1 cellular context compared by ENCODE assay signal in genomic region chr1:197146108-197147095, GRCh38.
TF ChIP-seq lines count a peak whose summit lies in the region.

A gene with protein sequence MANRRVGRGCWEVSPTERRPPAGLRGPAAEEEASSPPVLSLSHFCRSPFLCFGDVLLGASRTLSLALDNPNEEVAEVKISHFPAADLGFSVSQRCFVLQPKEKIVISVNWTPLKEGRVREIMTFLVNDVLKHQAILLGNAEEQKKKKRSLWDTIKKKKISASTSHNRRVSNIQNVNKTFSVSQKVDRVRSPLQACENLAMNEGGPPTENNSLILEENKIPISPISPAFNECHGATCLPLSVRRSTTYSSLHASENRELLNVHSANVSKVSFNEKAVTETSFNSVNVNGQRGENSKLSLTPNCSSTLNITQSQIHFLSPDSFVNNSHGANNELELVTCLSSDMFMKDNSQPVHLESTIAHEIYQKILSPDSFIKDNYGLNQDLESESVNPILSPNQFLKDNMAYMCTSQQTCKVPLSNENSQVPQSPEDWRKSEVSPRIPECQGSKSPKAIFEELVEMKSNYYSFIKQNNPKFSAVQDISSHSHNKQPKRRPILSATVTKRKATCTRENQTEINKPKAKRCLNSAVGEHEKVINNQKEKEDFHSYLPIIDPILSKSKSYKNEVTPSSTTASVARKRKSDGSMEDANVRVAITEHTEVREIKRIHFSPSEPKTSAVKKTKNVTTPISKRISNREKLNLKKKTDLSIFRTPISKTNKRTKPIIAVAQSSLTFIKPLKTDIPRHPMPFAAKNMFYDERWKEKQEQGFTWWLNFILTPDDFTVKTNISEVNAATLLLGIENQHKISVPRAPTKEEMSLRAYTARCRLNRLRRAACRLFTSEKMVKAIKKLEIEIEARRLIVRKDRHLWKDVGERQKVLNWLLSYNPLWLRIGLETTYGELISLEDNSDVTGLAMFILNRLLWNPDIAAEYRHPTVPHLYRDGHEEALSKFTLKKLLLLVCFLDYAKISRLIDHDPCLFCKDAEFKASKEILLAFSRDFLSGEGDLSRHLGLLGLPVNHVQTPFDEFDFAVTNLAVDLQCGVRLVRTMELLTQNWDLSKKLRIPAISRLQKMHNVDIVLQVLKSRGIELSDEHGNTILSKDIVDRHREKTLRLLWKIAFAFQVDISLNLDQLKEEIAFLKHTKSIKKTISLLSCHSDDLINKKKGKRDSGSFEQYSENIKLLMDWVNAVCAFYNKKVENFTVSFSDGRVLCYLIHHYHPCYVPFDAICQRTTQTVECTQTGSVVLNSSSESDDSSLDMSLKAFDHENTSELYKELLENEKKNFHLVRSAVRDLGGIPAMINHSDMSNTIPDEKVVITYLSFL (N-terminal part only) (minus strand): TSS chr1:197146669. CDS start chr1:197146437, 232 bp downstream.

TF ChIP-seq in HepG2, 621 proteins besides CTCF, POLR2A, EP300 and RAD21 (continued from another document and continues in another):
- no peak for TF ChIP-seq ZNF512B (CRISPR knock-in tag; IDR thresholded peaks at IDR 0.05; ENCODE audit: borderline replicate concordance)
- TF ChIP-seq ZNF382 (CRISPR knock-in tag; IDR thresholded peaks at IDR 0.05; ENCODE audit: borderline replicate concordance), result no peak
- 0 out of 2 replicates have a peak, but pooled peaks have one; percentile 62 for TF ChIP-seq ZSCAN21 (CRISPR knock-in tag; IDR thresholded peaks at IDR 0.05; ENCODE audit: borderline replicate concordance)
- TF ChIP-seq NR1H2 (CRISPR knock-in tag; IDR thresholded peaks at IDR 0.05; ENCODE audit: borderline replicate concordance, low read depth), result no peak
- TF ChIP-seq PAF1 (CRISPR knock-in tag; IDR thresholded peaks at IDR 0.05), result no peak
- no peak for TF ChIP-seq ARNTL (CRISPR knock-in tag; IDR thresholded peaks at IDR 0.05)
- TF ChIP-seq SCMH1 (CRISPR knock-in tag; IDR thresholded peaks at IDR 0.05; ENCODE audit: borderline replicate concordance), result no peak
- TF ChIP-seq ZNF607 (CRISPR knock-in tag; IDR thresholded peaks at IDR 0.05; ENCODE audit: borderline replicate concordance), result no peak
- TF ChIP-seq, protein P1, sequence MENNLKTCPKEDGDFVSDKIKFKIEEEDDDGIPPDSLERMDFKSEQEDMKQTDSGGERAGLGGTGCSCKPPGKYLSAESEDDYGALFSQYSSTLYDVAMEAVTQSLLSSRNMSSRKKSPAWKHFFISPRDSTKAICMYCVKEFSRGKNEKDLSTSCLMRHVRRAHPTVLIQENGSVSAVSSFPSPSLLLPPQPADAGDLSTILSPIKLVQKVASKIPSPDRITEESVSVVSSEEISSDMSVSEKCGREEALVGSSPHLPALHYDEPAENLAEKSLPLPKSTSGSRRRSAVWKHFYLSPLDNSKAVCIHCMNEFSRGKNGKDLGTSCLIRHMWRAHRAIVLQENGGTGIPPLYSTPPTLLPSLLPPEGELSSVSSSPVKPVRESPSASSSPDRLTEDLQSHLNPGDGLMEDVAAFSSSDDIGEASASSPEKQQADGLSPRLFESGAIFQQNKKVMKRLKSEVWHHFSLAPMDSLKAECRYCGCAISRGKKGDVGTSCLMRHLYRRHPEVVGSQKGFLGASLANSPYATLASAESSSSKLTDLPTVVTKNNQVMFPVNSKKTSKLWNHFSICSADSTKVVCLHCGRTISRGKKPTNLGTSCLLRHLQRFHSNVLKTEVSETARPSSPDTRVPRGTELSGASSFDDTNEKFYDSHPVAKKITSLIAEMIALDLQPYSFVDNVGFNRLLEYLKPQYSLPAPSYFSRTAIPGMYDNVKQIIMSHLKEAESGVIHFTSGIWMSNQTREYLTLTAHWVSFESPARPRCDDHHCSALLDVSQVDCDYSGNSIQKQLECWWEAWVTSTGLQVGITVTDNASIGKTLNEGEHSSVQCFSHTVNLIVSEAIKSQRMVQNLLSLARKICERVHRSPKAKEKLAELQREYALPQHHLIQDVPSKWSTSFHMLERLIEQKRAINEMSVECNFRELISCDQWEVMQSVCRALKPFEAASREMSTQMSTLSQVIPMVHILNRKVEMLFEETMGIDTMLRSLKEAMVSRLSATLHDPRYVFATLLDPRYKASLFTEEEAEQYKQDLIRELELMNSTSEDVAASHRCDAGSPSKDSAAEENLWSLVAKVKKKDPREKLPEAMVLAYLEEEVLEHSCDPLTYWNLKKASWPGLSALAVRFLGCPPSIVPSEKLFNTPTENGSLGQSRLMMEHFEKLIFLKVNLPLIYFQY (CRISPR knock-in tag; IDR thresholded peaks at IDR 0.05; ENCODE audit: borderline replicate concordance), result no peak
- TF ChIP-seq SIX4 (CRISPR knock-in tag; IDR thresholded peaks at IDR 0.05), result no peak
- no peak for TF ChIP-seq SSRP1 (CRISPR knock-in tag; IDR thresholded peaks at IDR 0.05)
- TF ChIP-seq, protein P2, sequence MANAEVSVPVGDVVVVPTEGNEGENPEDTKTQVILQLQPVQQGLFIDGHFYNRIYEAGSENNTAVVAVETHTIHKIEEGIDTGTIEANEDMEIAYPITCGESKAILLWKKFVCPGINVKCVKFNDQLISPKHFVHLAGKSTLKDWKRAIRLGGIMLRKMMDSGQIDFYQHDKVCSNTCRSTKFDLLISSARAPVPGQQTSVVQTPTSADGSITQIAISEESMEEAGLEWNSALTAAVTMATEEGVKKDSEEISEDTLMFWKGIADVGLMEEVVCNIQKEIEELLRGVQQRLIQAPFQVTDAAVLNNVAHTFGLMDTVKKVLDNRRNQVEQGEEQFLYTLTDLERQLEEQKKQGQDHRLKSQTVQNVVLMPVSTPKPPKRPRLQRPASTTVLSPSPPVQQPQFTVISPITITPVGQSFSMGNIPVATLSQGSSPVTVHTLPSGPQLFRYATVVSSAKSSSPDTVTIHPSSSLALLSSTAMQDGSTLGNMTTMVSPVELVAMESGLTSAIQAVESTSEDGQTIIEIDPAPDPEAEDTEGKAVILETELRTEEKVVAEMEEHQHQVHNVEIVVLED (CRISPR knock-in tag; IDR thresholded peaks at IDR 0.05; ENCODE audit: borderline replicate concordance), result no peak
- no peak for TF ChIP-seq HNRNPH1 (optimal IDR thresholded peaks at IDR 0.05; ENCODE audit: low read depth, low read length)
- TF ChIP-seq ZNF550 (CRISPR knock-in tag; IDR thresholded peaks at IDR 0.05; ENCODE audit: borderline replicate concordance), result no peak
- TF ChIP-seq CCAR2 (optimal IDR thresholded peaks at IDR 0.05; ENCODE audit: low read depth, low read length), result no peak
- TF ChIP-seq ZNF430 (CRISPR knock-in tag; IDR thresholded peaks at IDR 0.05), result no peak
- peak; percentile 76 for TF ChIP-seq CSRNP1 (CRISPR knock-in tag; IDR thresholded peaks at IDR 0.05)
- TF ChIP-seq GPN1 (CRISPR knock-in tag; IDR thresholded peaks at IDR 0.05; ENCODE audit: borderline replicate concordance), result no peak
- no peak for TF ChIP-seq TEAD2 (CRISPR knock-in tag; IDR thresholded peaks at IDR 0.05)
- no peak for TF ChIP-seq SP5 (CRISPR knock-in tag; IDR thresholded peaks at IDR 0.05; ENCODE audit: borderline replicate concordance, low read depth)
- peak; percentile 98 for TF ChIP-seq CCDC6 (CRISPR knock-in tag; IDR thresholded peaks at IDR 0.05)
- no peak for TF ChIP-seq ZFP41 (CRISPR knock-in tag; IDR thresholded peaks at IDR 0.05; ENCODE audit: borderline replicate concordance)
- TF ChIP-seq GTF3A (CRISPR knock-in tag; conservative IDR thresholded peaks at IDR 0.05), result no peak
- TF ChIP-seq ZBTB38 (CRISPR knock-in tag; IDR thresholded peaks at IDR 0.05), result no peak
- TF ChIP-seq ZNF263 (CRISPR knock-in tag; IDR thresholded peaks at IDR 0.05), result no peak
- TF ChIP-seq, protein P3, sequence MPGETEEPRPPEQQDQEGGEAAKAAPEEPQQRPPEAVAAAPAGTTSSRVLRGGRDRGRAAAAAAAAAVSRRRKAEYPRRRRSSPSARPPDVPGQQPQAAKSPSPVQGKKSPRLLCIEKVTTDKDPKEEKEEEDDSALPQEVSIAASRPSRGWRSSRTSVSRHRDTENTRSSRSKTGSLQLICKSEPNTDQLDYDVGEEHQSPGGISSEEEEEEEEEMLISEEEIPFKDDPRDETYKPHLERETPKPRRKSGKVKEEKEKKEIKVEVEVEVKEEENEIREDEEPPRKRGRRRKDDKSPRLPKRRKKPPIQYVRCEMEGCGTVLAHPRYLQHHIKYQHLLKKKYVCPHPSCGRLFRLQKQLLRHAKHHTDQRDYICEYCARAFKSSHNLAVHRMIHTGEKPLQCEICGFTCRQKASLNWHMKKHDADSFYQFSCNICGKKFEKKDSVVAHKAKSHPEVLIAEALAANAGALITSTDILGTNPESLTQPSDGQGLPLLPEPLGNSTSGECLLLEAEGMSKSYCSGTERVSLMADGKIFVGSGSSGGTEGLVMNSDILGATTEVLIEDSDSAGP (CRISPR knock-in tag; IDR thresholded peaks at IDR 0.05; ENCODE audit: borderline replicate concordance), result no peak; the same call in 1 of the 2 replicates
- TF ChIP-seq AGO1 (IDR thresholded peaks at IDR 0.05; ENCODE audit: low read depth, low read length, poor library complexity, severe bottlenecking), result no peak
- TF ChIP-seq ZNF557 (CRISPR knock-in tag; IDR thresholded peaks at IDR 0.05), result no peak
- TF ChIP-seq RCOR2 (CRISPR knock-in tag; IDR thresholded peaks at IDR 0.05), result no peak
- no peak for TF ChIP-seq ZMYM2 (CRISPR knock-in tag; IDR thresholded peaks at IDR 0.05)
- 0 out of 2 replicates have a peak, but pooled peaks have one; percentile 8 for TF ChIP-seq NCOA2 (CRISPR knock-in tag; IDR thresholded peaks at IDR 0.05)
- no peak for TF ChIP-seq ZNF30 (CRISPR knock-in tag; IDR thresholded peaks at IDR 0.05)
- no peak for TF ChIP-seq SUZ12 (IDR thresholded peaks at IDR 0.05; ENCODE audit: low read depth, low read length)
- no peak for TF ChIP-seq TEF (CRISPR knock-in tag; IDR thresholded peaks at IDR 0.05)
- peak; percentile 73 for TF ChIP-seq ZC3H13 (CRISPR knock-in tag; IDR thresholded peaks at IDR 0.05)
- no peak for TF ChIP-seq FOXJ3 (CRISPR knock-in tag; IDR thresholded peaks at IDR 0.05; ENCODE audit: borderline replicate concordance)
- TF ChIP-seq POGZ (CRISPR knock-in tag; IDR thresholded peaks at IDR 0.05), result peak; percentile 81
- TF ChIP-seq ZMAT3 (CRISPR knock-in tag; conservative IDR thresholded peaks at IDR 0.05), result no peak
- no peak for TF ChIP-seq RAD51 (IDR thresholded peaks at IDR 0.05; ENCODE audit: borderline replicate concordance)
- TF ChIP-seq ZFP62 (CRISPR knock-in tag; IDR thresholded peaks at IDR 0.05), result no peak
- TF ChIP-seq ZNF878 (CRISPR knock-in tag; IDR thresholded peaks at IDR 0.05), result peak; percentile 100
- TF ChIP-seq ONECUT2 (CRISPR knock-in tag; IDR thresholded peaks at IDR 0.05), result no peak
- TF ChIP-seq NFE2 (CRISPR knock-in tag; IDR thresholded peaks at IDR 0.05), result no peak
- TF ChIP-seq ZSCAN22 (CRISPR knock-in tag; IDR thresholded peaks at IDR 0.05), result no peak
- no peak for TF ChIP-seq HIVEP1 (CRISPR knock-in tag; IDR thresholded peaks at IDR 0.05)
- no peak for TF ChIP-seq NR2C2 (CRISPR knock-in tag; IDR thresholded peaks at IDR 0.05; ENCODE audit: borderline replicate concordance)
- TF ChIP-seq ZNF780A (CRISPR knock-in tag; IDR thresholded peaks at IDR 0.05), result peak; percentile 73; the same call in 1 of the 2 replicates
- 0 out of 2 replicates have a peak, but pooled peaks have one; percentile 4 for TF ChIP-seq REXO4 (CRISPR knock-in tag; IDR thresholded peaks at IDR 0.05; ENCODE audit: borderline replicate concordance)
- TF ChIP-seq ZNF205 (CRISPR knock-in tag; IDR thresholded peaks at IDR 0.05), result no peak
- TF ChIP-seq BHLHE40 (IDR thresholded peaks at IDR 0.05; ENCODE audit: low read length), result no peak
- TF ChIP-seq HES4 (CRISPR knock-in tag; IDR thresholded peaks at IDR 0.05; ENCODE audit: borderline replicate concordance), result no peak
- TF ChIP-seq THRA (CRISPR knock-in tag; IDR thresholded peaks at IDR 0.05; ENCODE audit: borderline replicate concordance), result 0 out of 2 replicates have a peak, but pooled peaks have one; percentile 6
- TF ChIP-seq SATB2 (CRISPR knock-in tag; IDR thresholded peaks at IDR 0.05), result no peak
- no peak for TF ChIP-seq ATRX (CRISPR knock-in tag; IDR thresholded peaks at IDR 0.05; ENCODE audit: borderline replicate concordance)
